Comparison of ENCODE assay signal across 21 cellular contexts in the genomic region with DNA sequence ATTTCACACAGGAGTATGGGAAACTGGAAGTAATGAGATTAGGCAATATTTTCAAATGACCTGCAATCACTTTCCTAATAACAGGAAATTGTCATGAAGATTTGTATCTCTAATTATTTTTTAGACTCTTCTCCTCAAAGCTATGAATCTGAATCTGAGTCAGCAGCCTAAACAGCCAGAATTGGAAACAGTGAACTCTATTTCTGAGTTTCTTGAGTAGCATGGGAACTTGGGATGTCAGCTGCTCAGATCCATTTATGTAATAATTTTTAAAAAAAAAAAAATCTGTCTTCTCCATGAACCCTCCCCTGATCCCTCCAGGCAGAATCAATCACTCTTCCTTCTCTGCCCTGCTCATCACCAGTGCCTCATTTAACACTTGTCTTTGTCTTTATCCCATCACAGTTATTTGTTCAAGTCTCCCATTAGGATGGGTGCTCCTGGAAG.
DNase-seq lines count a peak whose midpoint lies in the region; ATAC-seq, FAIRE-seq and TF ChIP-seq lines count a peak whose summit lies in the region.
"Had no signal": no experiment of that assay in that cellular context is flagged by ENCODE, and none has a peak within 500 bp of the region (broad histone marks: within the 10 kb centered on the region; RNA-seq: fewer than 3 reads in every experiment).

No MANE protein-coding gene starts in this region.

- H3K4me1 ChIP-seq in A673 (ENCODE audit: insufficient read depth, low read length, poor library complexity, severe bottlenecking) (peaks cover 8% of the 10 kb centered on the region), gastroesophageal sphincter (peaks cover 0 to 6% (median 0%) of the 10 kb centered on the region in 3 donors), testis (no peaks in the 10 kb centered on the region)
- H3K4me1 ChIP-seq: prostate gland, transverse colon had no signal

- TF ChIP-seq POLR2A in gastroesophageal sphincter (IDR thresholded peaks at IDR 0.05) (no peak), testis (IDR thresholded peaks at IDR 0.05) (no peak)

- no peak overlapping the region for H3K4me3 Mint-ChIP-seq in activated CD8-positive, alpha-beta T cell treated with anti-CD3 and anti-CD28 coated beads for 36 hours
- H3K4me3 Mint-ChIP-seq: CD8-positive, alpha-beta T cell; natural killer cell treated with Interleukin-12 subunit alpha and Interleukin-12 subunit beta and Interleukin-15 and Interleukin-18, amount 100 ng/mL, for 72 hours; stimulated activated effector memory CD8-positive, alpha-beta T cell treated with anti-CD3 and anti-CD28 coated beads, Interleukin-12 subunit alpha, Interleukin-12 subunit beta, amount 100 ng/mL, for 72 hours had no signal

- H3K9me3 ChIP-seq in A673 (ENCODE audit: low read depth, low read length, poor library complexity, severe bottlenecking) (no peaks in the 10 kb centered on the region), gastroesophageal sphincter (no peaks in the 10 kb centered on the region), testis (no peaks in the 10 kb centered on the region)
- H3K9me3 ChIP-seq: prostate gland, transverse colon had no signal

- H3K27me3 ChIP-seq in A673 (replicated peaks; ENCODE audit: insufficient read depth, low read depth, low read length, poor library complexity) (no peaks in the 10 kb centered on the region), bronchial epithelial cell (ENCODE audit: control insufficient read depth, insufficient read depth, low read length) (no peaks in the 10 kb centered on the region), gastroesophageal sphincter (no peaks in the 10 kb centered on the region), testis (no peaks in the 10 kb centered on the region)
- H3K27me3 ChIP-seq: transverse colon had no signal

- no TSS peak for BruUV-seq in A673 (replicated peaks; lab: Mats Ljungman, UMichigan)

- no peak for TF ChIP-seq CTCF in A673 (conservative IDR thresholded peaks at IDR 0.05; ENCODE audit: low read depth, low read length)
- TF ChIP-seq CTCF in bronchial epithelial cell (IDR thresholded peaks at IDR 0.05; ENCODE audit: insufficient read depth, low read length, severe bottlenecking) = no peak
- no peak for TF ChIP-seq CTCF in gastroesophageal sphincter (IDR thresholded peaks at IDR 0.05)
- TF ChIP-seq CTCF in activated CD8-positive, alpha-beta T cell treated with anti-CD3 and anti-CD28 coated beads for 36 hours (IDR thresholded peaks at IDR 0.05) = no peak
- TF ChIP-seq CTCF in testis (IDR thresholded peaks at IDR 0.05) = no peak

- CTCF ChIA-PET in A673 (lab: Charles Lee) = no interaction called here
- CTCF ChIA-PET in activated CD8-positive, alpha-beta T cell treated with anti-CD3 and anti-CD28 coated beads for 36 hours (lab: Charles Lee) = no interaction called here

- H3K27ac ChIP-seq in A673 (ENCODE audit: low read depth, low read length, poor library complexity, severe bottlenecking) (no peak overlapping the region), gastroesophageal sphincter (no peak overlapping the region), testis (no peak overlapping the region)
- H3K27ac ChIP-seq: prostate gland, transverse colon had no signal

- no peak overlapping the region for H3K27ac Mint-ChIP-seq in activated CD8-positive, alpha-beta T cell treated with anti-CD3 and anti-CD28 coated beads for 36 hours
- H3K27ac Mint-ChIP-seq: CD8-positive, alpha-beta T cell; natural killer cell treated with Interleukin-12 subunit alpha and Interleukin-12 subunit beta and Interleukin-15 and Interleukin-18, amount 100 ng/mL, for 72 hours; stimulated activated effector memory CD8-positive, alpha-beta T cell treated with anti-CD3 and anti-CD28 coated beads, Interleukin-12 subunit alpha, Interleukin-12 subunit beta, amount 100 ng/mL, for 72 hours had no signal

- peak; percentile 46 for ATAC-seq in gastroesophageal sphincter
- ATAC-seq in activated CD8-positive, alpha-beta T cell treated with anti-CD3 and anti-CD28 coated beads for 36 hours = no peak
- ATAC-seq: CD8-positive, alpha-beta T cell; natural killer cell treated with Interleukin-12 subunit alpha and Interleukin-12 subunit beta and Interleukin-15 and Interleukin-18, amount 100 ng/mL, for 72 hours; stimulated activated effector memory CD8-positive, alpha-beta T cell treated with anti-CD3 and anti-CD28 coated beads, Interleukin-12 subunit alpha, Interleukin-12 subunit beta, amount 100 ng/mL, for 72 hours had no signal

- intact Hi-C loops in A673 (cut with micrococcal nuclease; ENCODE audit: unreplicated experiment) (no loop called here), testis (cut with DNase I; ENCODE audit: low total_unique reads) (loop anchor here (5.0 kb wide), 1 partner anchor 79 kb away; no protein-coding TSS in a partner anchor)
- intact Hi-C loops in activated CD8-positive, alpha-beta T cell treated with anti-CD3 and anti-CD28 coated beads for 36 hours (cut with micrococcal nuclease) = no loop called here

- H3K36me3 ChIP-seq in A673 (ENCODE audit: insufficient read depth, low read length, poor library complexity, severe bottlenecking) (no peaks in the 10 kb centered on the region), bronchial epithelial cell (ENCODE audit: control insufficient read depth, insufficient read depth, low read length) (no peaks in the 10 kb centered on the region), gastroesophageal sphincter (no peaks in the 10 kb centered on the region), testis (ENCODE audit: low read depth, missing control alignments) (no peaks in the 10 kb centered on the region)
- H3K36me3 ChIP-seq: prostate gland, transverse colon had no signal

- POLR2A ChIA-PET in A673 (lab: Charles Lee; ENCODE audit: low non-redundant PET) = no interaction called here
- POLR2A ChIA-PET in activated CD8-positive, alpha-beta T cell treated with anti-CD3 and anti-CD28 coated beads for 36 hours (lab: Charles Lee) = no interaction called here

- DNase-seq in A673 (ENCODE audit: low spot score) (peak; percentile 26), GM04504 (ENCODE audit: low read depth) (peak; percentile 73), bronchial epithelial cell (ENCODE audit: low read depth) (peak; percentile 16), NAMALWA (ENCODE audit: low spot score) (no peak), NCI-H82 treated with DMSO at 0.1 percent for 48 hours (lab: John Stamatoyannopoulos, UW; ENCODE audit: unreplicated experiment) (no peak), testis (no peak)
- DNase-seq in activated CD8-positive, alpha-beta T cell treated with anti-CD3 and anti-CD28 coated beads for 36 hours = no peak
- DNase-seq: activated effector memory CD4-positive, alpha-beta T cell treated with anti-CD3 and anti-CD28 coated beads, Interleukin-2, amount 50 U/mL, for 16 hours; CD8-positive, alpha-beta T cell; DND-41; NCI-H146; NCI-H345; NK-92 treated with Interleukin-12 subunit alpha and Interleukin-12 subunit beta, amount 100 ng/mL, for 24 hours; stimulated activated CD4-positive, alpha-beta T cell treated with anti-CD3 and anti-CD28 coated beads, Interleukin-12 subunit alpha, Interleukin-12 subunit beta, amount 100 ng/mL, for 4 hours; T-helper 2 cell; transverse colon had no signal

- H3K9me3 Mint-ChIP-seq in activated CD8-positive, alpha-beta T cell treated with anti-CD3 and anti-CD28 coated beads for 36 hours = peaks cover 1% of the 10 kb centered on the region
- H3K9me3 Mint-ChIP-seq: natural killer cell treated with Interleukin-12 subunit alpha and Interleukin-12 subunit beta and Interleukin-15 and Interleukin-18, amount 100 ng/mL, for 72 hours; stimulated activated effector memory CD8-positive, alpha-beta T cell treated with anti-CD3 and anti-CD28 coated beads, Interleukin-12 subunit alpha, Interleukin-12 subunit beta, amount 100 ng/mL, for 72 hours had no signal

- TF ChIP-seq EP300 in gastroesophageal sphincter (IDR thresholded peaks at IDR 0.05) = no peak

- H3K36me3 Mint-ChIP-seq in activated CD8-positive, alpha-beta T cell treated with anti-CD3 and anti-CD28 coated beads for 36 hours (ENCODE audit: low read depth) = no peaks in the 10 kb centered on the region
- H3K36me3 Mint-ChIP-seq: CD8-positive, alpha-beta T cell; natural killer cell treated with Interleukin-12 subunit alpha and Interleukin-12 subunit beta and Interleukin-15 and Interleukin-18, amount 100 ng/mL, for 72 hours; stimulated activated effector memory CD8-positive, alpha-beta T cell treated with anti-CD3 and anti-CD28 coated beads, Interleukin-12 subunit alpha, Interleukin-12 subunit beta, amount 100 ng/mL, for 72 hours had no signal

- no peaks in the 10 kb centered on the region for H3K27me3 Mint-ChIP-seq in activated CD8-positive, alpha-beta T cell treated with anti-CD3 and anti-CD28 coated beads for 36 hours
- H3K27me3 Mint-ChIP-seq: natural killer cell treated with Interleukin-12 subunit alpha and Interleukin-12 subunit beta and Interleukin-15 and Interleukin-18, amount 100 ng/mL, for 72 hours had no signal

- no peak for FAIRE-seq in bronchial epithelial cell (lab: Jason Lieb, UNC)
- FAIRE-seq: islet of Langerhans had no signal

- no peaks in the 10 kb centered on the region for H3K4me1 Mint-ChIP-seq in activated CD8-positive, alpha-beta T cell treated with anti-CD3 and anti-CD28 coated beads for 36 hours (ENCODE audit: low read depth)
- H3K4me1 Mint-ChIP-seq: stimulated activated effector memory CD8-positive, alpha-beta T cell treated with anti-CD3 and anti-CD28 coated beads, Interleukin-12 subunit alpha, Interleukin-12 subunit beta, amount 100 ng/mL, for 72 hours had no signal

- H3K4me3 ChIP-seq in A673 (ENCODE audit: low read depth, low read length, poor library complexity, severe bottlenecking) (no peak overlapping the region), bronchial epithelial cell (ENCODE audit: low read depth, low read length) (no peak overlapping the region), gastroesophageal sphincter (no peak overlapping the region), testis (no peak overlapping the region)
- H3K4me3 ChIP-seq: prostate gland, transverse colon had no signal

Comparison
In these comparisons a context has a peak if more than half of its experiments do, and no peak if none do; other contexts are left out.
1. DNase-seq: peak in A673 (single experiment), GM04504 (single experiment) and bronchial epithelial cell (single experiment); none in NAMALWA (single experiment), activated CD8-positive, alpha-beta T cell treated with anti-CD3 and anti-CD28 coated beads for 36 hours (single experiment), NCI-H82 treated with DMSO at 0.1 percent for 48 hours (single experiment) and testis (single experiment).